In genomic region chr10:89332092-89332633, GRCh38 we compare ENCODE assay signal across 1 cellular context.
TF ChIP-seq lines count a peak whose summit lies in the region.

No MANE protein-coding gene starts in this region.

TF ChIP-seq in IMR-90, 13 proteins besides CTCF, POLR2A, EP300 and RAD21:
- no peak for TF ChIP-seq USF2 (IDR thresholded peaks at IDR 0.05; ENCODE audit: low read depth, low read length)
- TF ChIP-seq BHLHE40 (IDR thresholded peaks at IDR 0.05; ENCODE audit: low read depth, low read length) = 0 out of 2 replicates have a peak, but pooled peaks have one; percentile 14
